ENCODE assay signal across 8 cellular contexts in the genomic region with DNA sequence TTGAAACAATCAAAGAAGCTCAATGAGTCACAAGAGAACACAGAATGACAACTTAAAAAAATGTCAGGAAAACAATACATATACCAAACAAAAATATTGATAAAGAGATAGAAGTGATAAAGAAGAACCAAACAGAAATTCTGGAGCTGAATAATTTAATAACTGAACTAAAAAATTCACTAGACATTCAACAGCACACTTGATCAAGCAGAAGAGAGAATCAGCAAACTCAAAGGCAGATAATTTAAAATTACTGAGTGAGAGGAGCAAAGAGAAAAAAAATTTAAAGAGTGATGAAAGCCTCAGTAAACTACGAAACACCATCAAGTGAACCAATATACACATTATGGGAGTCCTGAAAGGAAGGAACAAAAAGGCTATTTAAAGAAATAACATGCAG.
"Had no signal": no experiment of that assay in that cellular context is flagged by ENCODE, and none has a peak within 500 bp of the region (broad histone marks: within the 10 kb centered on the region; RNA-seq: fewer than 3 reads in every experiment).

No MANE protein-coding gene starts in this region.

- FAIRE-seq: H1, H54, HTR-8/SVneo had no signal

- DNase-seq: H9, HCEC 1CT, HFFc6, KG1 had no signal

- H3K4me3 ChIP-seq: GM23338 had no signal

- ATAC-seq: GM23338 had no signal

- H3K4me2 ChIP-seq: GM23338 had no signal

- H2AFZ ChIP-seq: GM23338 had no signal
